1 cellular context compared by ENCODE assay signal in the genomic region with DNA sequence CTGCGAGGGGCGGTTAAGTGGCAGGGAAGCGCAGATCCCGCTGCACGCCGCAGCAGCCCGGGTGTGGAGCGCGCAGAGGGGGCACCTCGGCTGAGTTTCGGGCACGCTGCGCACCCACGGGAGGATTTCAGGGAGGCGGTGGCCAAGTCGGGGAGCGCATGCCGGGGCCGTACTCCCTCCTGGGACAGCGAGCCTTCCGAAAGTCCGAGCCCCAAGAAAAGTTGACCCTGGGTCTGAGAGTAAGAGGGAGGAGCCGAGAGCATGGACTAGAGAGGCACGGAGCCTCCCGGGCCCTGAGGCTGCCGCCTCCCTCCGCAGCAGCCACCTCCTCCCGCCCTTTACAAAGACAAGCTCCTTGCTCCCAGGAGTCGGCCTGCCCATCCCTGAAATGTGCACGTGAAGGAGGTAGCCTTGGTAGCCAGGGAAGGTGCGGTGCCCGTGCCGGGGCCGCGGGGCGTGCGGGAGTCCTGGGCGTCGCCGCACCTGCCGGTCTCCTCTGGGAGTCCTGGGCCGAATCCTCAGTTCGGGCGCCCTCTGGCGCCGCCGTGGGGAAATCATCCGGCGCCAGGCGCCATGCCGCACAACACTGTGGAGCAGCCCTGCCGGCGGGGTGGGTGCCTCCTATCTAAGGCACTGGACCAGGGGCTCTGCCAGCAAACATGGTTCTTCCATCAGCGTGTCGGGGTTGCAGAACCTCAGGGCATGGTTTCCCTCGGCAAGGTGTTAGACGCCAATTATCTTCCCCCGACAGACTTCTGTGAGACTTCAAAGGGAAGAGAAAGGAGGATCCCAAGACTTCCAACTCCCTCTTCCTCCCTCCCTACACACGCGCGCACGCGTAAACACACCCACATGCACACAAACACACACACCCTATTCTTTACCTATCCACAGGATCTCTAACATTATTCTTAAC.
TF ChIP-seq lines count a peak whose summit lies in the region.

No MANE protein-coding gene starts in this region.

TF ChIP-seq in K562, 482 proteins besides CTCF, POLR2A, EP300 and RAD21 (continues in another document):
- no peak for TF ChIP-seq ZNF318 (IDR thresholded peaks at IDR 0.05; ENCODE audit: borderline replicate concordance in 1 of 2, low read depth in 1 of 2)
- no peak for TF ChIP-seq GABPA (tag; conservative IDR thresholded peaks at IDR 0.05; ENCODE audit: low read depth)
- no peak for TF ChIP-seq HMGN3 (IDR thresholded peaks at IDR 0.05; ENCODE audit: borderline replicate concordance, extremely low read depth, insufficient read length, low read depth, low read length)
- no peak for TF ChIP-seq NFRKB (IDR thresholded peaks at IDR 0.05; ENCODE audit: low read depth)
- peak; percentile 31; the same call in 1 of the 2 replicates for TF ChIP-seq CXXC5 (CRISPR knock-in tag; IDR thresholded peaks at IDR 0.05)
- TF ChIP-seq, protein P1, sequence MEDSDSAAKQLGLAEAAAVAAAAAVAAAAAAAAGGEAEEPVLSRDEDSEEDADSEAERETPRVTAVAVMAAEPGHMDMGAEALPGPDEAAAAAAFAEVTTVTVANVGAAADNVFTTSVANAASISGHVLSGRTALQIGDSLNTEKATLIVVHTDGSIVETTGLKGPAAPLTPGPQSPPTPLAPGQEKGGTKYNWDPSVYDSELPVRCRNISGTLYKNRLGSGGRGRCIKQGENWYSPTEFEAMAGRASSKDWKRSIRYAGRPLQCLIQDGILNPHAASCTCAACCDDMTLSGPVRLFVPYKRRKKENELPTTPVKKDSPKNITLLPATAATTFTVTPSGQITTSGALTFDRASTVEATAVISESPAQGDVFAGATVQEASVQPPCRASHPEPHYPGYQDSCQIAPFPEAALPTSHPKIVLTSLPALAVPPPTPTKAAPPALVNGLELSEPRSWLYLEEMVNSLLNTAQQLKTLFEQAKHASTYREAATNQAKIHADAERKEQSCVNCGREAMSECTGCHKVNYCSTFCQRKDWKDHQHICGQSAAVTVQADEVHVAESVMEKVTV (CRISPR knock-in tag; IDR thresholded peaks at IDR 0.05), result peak; percentile 39; the same call in 1 of the 2 replicates
- no peak for TF ChIP-seq ZEB2 (IDR thresholded peaks at IDR 0.05)
- no peak for TF ChIP-seq ADNP (tag; IDR thresholded peaks at IDR 0.05)
- TF ChIP-seq GABPB1 (CRISPR knock-in tag; IDR thresholded peaks at IDR 0.05), result no peak
- TF ChIP-seq, protein P2, sequence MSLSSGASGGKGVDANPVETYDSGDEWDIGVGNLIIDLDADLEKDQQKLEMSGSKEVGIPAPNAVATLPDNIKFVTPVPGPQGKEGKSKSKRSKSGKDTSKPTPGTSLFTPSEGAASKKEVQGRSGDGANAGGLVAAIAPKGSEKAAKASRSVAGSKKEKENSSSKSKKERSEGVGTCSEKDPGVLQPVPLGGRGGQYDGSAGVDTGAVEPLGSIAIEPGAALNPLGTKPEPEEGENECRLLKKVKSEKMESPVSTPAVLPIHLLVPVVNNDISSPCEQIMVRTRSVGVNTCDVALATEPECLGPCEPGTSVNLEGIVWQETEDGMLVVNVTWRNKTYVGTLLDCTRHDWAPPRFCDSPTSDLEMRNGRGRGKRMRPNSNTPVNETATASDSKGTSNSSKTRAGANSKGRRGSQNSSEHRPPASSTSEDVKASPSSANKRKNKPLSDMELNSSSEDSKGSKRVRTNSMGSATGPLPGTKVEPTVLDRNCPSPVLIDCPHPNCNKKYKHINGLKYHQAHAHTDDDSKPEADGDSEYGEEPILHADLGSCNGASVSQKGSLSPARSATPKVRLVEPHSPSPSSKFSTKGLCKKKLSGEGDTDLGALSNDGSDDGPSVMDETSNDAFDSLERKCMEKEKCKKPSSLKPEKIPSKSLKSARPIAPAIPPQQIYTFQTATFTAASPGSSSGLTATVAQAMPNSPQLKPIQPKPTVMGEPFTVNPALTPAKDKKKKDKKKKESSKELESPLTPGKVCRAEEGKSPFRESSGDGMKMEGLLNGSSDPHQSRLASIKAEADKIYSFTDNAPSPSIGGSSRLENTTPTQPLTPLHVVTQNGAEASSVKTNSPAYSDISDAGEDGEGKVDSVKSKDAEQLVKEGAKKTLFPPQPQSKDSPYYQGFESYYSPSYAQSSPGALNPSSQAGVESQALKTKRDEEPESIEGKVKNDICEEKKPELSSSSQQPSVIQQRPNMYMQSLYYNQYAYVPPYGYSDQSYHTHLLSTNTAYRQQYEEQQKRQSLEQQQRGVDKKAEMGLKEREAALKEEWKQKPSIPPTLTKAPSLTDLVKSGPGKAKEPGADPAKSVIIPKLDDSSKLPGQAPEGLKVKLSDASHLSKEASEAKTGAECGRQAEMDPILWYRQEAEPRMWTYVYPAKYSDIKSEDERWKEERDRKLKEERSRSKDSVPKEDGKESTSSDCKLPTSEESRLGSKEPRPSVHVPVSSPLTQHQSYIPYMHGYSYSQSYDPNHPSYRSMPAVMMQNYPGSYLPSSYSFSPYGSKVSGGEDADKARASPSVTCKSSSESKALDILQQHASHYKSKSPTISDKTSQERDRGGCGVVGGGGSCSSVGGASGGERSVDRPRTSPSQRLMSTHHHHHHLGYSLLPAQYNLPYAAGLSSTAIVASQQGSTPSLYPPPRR (CRISPR knock-in tag; IDR thresholded peaks at IDR 0.05; ENCODE audit: borderline replicate concordance), result no peak
- no peak for TF ChIP-seq ZNF436 (CRISPR knock-in tag; IDR thresholded peaks at IDR 0.05)
- TF ChIP-seq ZSCAN32 (CRISPR knock-in tag; IDR thresholded peaks at IDR 0.05), result no peak
- TF ChIP-seq MAX (CRISPR knock-in tag; IDR thresholded peaks at IDR 0.05), result no peak
- no peak for TF ChIP-seq CBX3 (IDR thresholded peaks at IDR 0.05; ENCODE audit: borderline replicate concordance in 1 of 2, low read length in 2 of 2)
- TF ChIP-seq PTTG1 (tag; IDR thresholded peaks at IDR 0.05; ENCODE audit: low read depth), result no peak
- TF ChIP-seq MAZ (CRISPR knock-in tag; conservative IDR thresholded peaks at IDR 0.05 in 1 of 2, IDR thresholded peaks at IDR 0.05 in 1 of 2), result peak in 1 of 2 experiments; percentile 36; a peak in 1 of 4 replicates
- TF ChIP-seq KAT2B (IDR thresholded peaks at IDR 0.05; ENCODE audit: low read depth, low read length), result no peak
- TF ChIP-seq TFAP4 (CRISPR knock-in tag; IDR thresholded peaks at IDR 0.05; ENCODE audit: borderline replicate concordance), result peak; percentile 35; the same call in 1 of the 2 replicates
- TF ChIP-seq, protein P3, sequence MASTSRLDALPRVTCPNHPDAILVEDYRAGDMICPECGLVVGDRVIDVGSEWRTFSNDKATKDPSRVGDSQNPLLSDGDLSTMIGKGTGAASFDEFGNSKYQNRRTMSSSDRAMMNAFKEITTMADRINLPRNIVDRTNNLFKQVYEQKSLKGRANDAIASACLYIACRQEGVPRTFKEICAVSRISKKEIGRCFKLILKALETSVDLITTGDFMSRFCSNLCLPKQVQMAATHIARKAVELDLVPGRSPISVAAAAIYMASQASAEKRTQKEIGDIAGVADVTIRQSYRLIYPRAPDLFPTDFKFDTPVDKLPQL (IDR thresholded peaks at IDR 0.05; ENCODE audit: extremely low read depth, insufficient read length), result no peak
- TF ChIP-seq RAD51 (IDR thresholded peaks at IDR 0.05; ENCODE audit: borderline replicate concordance, low read depth), result no peak
- TF ChIP-seq, protein P4, sequence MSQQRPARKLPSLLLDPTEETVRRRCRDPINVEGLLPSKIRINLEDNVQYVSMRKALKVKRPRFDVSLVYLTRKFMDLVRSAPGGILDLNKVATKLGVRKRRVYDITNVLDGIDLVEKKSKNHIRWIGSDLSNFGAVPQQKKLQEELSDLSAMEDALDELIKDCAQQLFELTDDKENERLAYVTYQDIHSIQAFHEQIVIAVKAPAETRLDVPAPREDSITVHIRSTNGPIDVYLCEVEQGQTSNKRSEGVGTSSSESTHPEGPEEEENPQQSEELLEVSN (IDR thresholded peaks at IDR 0.05; ENCODE audit: borderline replicate concordance in 1 of 2, extremely low read depth in 1 of 2, insufficient read depth in 1 of 2, insufficient read length in 1 of 2, low read depth in 1 of 2, low read length in 1 of 2, poor library complexity in 1 of 2, severe bottlenecking in 1 of 2), result peak in 1 of 2 experiments; percentile 36
- TF ChIP-seq, protein P5, sequence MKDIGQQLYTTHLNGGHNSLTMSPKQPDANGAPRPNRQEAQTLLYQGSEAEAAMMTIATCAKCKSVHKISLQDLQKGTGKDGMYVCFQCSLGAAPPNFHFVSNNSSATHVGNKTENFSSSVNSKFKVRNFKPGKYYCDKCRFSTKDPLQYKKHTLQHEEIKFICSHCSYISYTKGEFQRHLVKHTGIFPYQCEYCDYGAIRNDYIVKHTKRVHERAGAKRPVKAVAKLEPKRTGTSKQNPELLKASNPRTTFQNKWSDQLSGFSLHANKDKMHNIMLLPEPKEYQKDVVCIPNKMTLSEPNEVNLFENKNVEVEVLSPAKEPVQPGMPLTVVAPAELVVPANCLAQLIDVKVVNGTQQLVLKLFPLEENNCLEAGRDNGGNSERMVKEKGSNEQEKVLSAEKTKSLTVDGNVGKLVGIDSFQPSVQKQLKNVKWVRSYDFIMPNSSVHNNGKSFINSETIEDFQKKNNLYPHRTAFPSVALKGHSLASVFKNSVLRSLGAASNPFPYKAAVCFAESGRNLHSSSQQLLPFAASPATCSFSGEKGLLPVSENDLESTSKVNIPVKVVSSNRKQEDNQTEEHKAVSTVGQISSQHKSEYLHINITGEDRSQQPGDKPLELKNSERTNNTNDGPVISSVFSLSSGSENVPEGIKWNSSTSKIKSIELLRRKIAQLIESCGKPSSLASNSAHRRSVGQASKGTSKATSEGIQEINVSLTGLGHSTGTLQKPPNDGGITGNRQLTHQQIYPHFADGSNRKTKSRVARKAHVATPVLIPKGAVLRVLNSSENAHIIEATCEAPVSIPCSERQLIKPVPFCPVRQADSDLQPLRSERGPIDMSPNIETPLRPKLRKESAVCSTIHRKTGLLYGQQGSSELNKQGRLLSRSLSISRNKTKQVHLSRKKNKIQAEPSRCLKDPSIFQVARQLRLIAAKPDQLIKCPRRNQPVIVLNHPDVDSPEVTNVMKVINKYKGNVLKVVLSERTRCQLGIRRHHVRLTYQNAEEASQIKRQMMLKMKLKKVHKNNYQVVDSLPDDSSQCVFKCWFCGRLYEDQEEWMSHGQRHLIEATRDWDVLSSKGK (CRISPR knock-in tag; IDR thresholded peaks at IDR 0.05), result no peak
- TF ChIP-seq PCBP1 (IDR thresholded peaks at IDR 0.05; ENCODE audit: low read depth, low read length, poor library complexity, severe bottlenecking), result no peak
- no peak for TF ChIP-seq FOSL1 (tag; conservative IDR thresholded peaks at IDR 0.05)
- no peak for TF ChIP-seq ZNF764 (CRISPR knock-in tag; IDR thresholded peaks at IDR 0.05; ENCODE audit: low read depth)
- no peak for TF ChIP-seq LEF1 (IDR thresholded peaks at IDR 0.05)
- no peak for TF ChIP-seq PPARD (CRISPR knock-in tag; IDR thresholded peaks at IDR 0.05)
- TF ChIP-seq, protein P6, sequence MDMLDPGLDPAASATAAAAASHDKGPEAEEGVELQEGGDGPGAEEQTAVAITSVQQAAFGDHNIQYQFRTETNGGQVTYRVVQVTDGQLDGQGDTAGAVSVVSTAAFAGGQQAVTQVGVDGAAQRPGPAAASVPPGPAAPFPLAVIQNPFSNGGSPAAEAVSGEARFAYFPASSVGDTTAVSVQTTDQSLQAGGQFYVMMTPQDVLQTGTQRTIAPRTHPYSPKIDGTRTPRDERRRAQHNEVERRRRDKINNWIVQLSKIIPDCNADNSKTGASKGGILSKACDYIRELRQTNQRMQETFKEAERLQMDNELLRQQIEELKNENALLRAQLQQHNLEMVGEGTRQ (CRISPR knock-in tag; IDR thresholded peaks at IDR 0.05), result no peak
